Comparison of ENCODE assay signal across 1 cellular context in genomic region chr9:76426807-76427419, GRCh38.
A peak's percentile ranks its signal among the peaks of the same experiment; 100 is the strongest.
TF ChIP-seq lines count a peak whose summit lies in the region.

No MANE protein-coding gene starts in this region.

TF ChIP-seq in HepG2, 621 proteins besides CTCF, POLR2A, EP300 and RAD21:
- TF ChIP-seq SRY (CRISPR knock-in tag; IDR thresholded peaks at IDR 0.05) (no peak), ZNF121 (CRISPR knock-in tag; IDR thresholded peaks at IDR 0.05) (peak; percentile 70), ZNF234 (CRISPR knock-in tag; conservative IDR thresholded peaks at IDR 0.05) (no peak), PTBP1 (IDR thresholded peaks at IDR 0.05; ENCODE audit: low read depth, low read length, poor library complexity, severe bottlenecking) (no peak), EHMT2 (IDR thresholded peaks at IDR 0.05; ENCODE audit: borderline replicate concordance, low read depth, low read length) (no peak), BCL6 (CRISPR knock-in tag; IDR thresholded peaks at IDR 0.05) (no peak)
